9 cellular contexts compared by ENCODE assay signal in genomic region chr5:126531543-126532120, GRCh38.
DNase-seq lines count a peak whose midpoint lies in the region; ATAC-seq and TF ChIP-seq lines count a peak whose summit lies in the region.
"Had no signal": no experiment of that assay in that cellular context is flagged by ENCODE, and none has a peak within 500 bp of the region (broad histone marks: within the 10 kb centered on the region; RNA-seq: fewer than 3 reads in every experiment).

No MANE protein-coding gene starts in this region.

- in situ Hi-C loops in HAP-1 (cut with MboI; ENCODE audit: low sequenced_read_pairs) = no loop called here

- peak overlapping the region; percentile 78 for H3K27ac ChIP-seq in angular gyrus (ENCODE audit: low read depth, low read length)
- H3K27ac ChIP-seq in right cardiac atrium (ENCODE audit: low read length) = peak overlapping the region; percentile 45
- H3K27ac ChIP-seq in sigmoid colon = peak overlapping the region; percentile 49 to 73 (median 69)

- no peaks in the 10 kb centered on the region for H3K36me3 ChIP-seq in HAP-1 (replicated peaks)
- H3K36me3 ChIP-seq in sigmoid colon = no peaks in the 10 kb centered on the region

- DNase-seq in HAP-1 (ENCODE audit: low spot score in 2 of 2) = peak; percentile 53 to 94
- peak in 2 of 3 donors; percentile 34 to 62 for DNase-seq in right cardiac atrium
- DNase-seq in sigmoid colon = no peak
- DNase-seq in T-helper 2 cell = no peak
- DNase-seq in NOMO-1 treated with dmso at 0.1 percent for 144 hours (lab: John Stamatoyannopoulos, UW; ENCODE audit: unreplicated experiment) = no peak
- DNase-seq in GDM1 (lab: John Stamatoyannopoulos, UW) = no peak
- DNase-seq: CD8-positive, alpha-beta T cell had no signal

- H3K4me1 ChIP-seq in HAP-1 = peaks cover 11% of the 10 kb centered on the region
- H3K4me1 ChIP-seq in right cardiac atrium (ENCODE audit: control insufficient read depth, insufficient read depth, low read length) = no peaks in the 10 kb centered on the region
- H3K4me1 ChIP-seq in sigmoid colon = peaks cover 0 to 21% (median 16%) of the 10 kb centered on the region in 4 donors

- peak; percentile 93 to 94 for ATAC-seq in right cardiac atrium
- no peak for ATAC-seq in GM18907 (IDR thresholded peaks at IDR 0.05; ENCODE audit: unreplicated experiment)
- ATAC-seq: CD8-positive, alpha-beta T cell had no signal

- no peak for TF ChIP-seq POLR2A in sigmoid colon (IDR thresholded peaks at IDR 0.05)

- intact Hi-C loops in right cardiac atrium (cut with DNase I) = no loop called here
- intact Hi-C loops in sigmoid colon (cut with DNase I) = no loop called here

- H3K4me3 ChIP-seq in HAP-1 (no peak overlapping the region), right cardiac atrium (ENCODE audit: low read length) (no peak overlapping the region), sigmoid colon (no peak overlapping the region)

- no peak for TF ChIP-seq EP300 in sigmoid colon (IDR thresholded peaks at IDR 0.05)

- TF ChIP-seq CTCF in sigmoid colon (IDR thresholded peaks at IDR 0.05) = no peak

- WGBS in right cardiac atrium = 37% methylated on average over 4 of the region's 4 CpGs
- 24 to 57% methylated on average over 4 of the region's 4 CpGs for WGBS in sigmoid colon, 2 donors

- H3K27me3 ChIP-seq in HAP-1 (ENCODE audit: low read depth) (no peaks in the 10 kb centered on the region), right cardiac atrium (ENCODE audit: control insufficient read depth, insufficient read depth) (no peaks in the 10 kb centered on the region), sigmoid colon (no peaks in the 10 kb centered on the region)

- H3K9me3 ChIP-seq in HAP-1 = 0 out of 2 replicates have a peak, but pooled peaks cover 2% of the 10 kb centered on the region
- H3K9me3 ChIP-seq in right cardiac atrium (ENCODE audit: control insufficient read depth, low read length) = no peaks in the 10 kb centered on the region
- H3K9me3 ChIP-seq in sigmoid colon = no peaks in the 10 kb centered on the region

Comparison
In these comparisons a context has a peak if more than half of its experiments do, and no peak if none do; other contexts are left out.
1. DNase-seq: peak in HAP-1 (2 of 2) and right cardiac atrium (2 of 3); none in sigmoid colon (single experiment), T-helper 2 cell (0 of 5), NOMO-1 treated with dmso at 0.1 percent for 144 hours (single experiment) and GDM1 (single experiment).
2. Peak in every context shown above with its lines, with median percentiles within 50 percentile points of each other: H3K27ac ChIP-seq.